Comparison of ENCODE assay signal across 8 cellular contexts in genomic region chr3:48400824-48401433, GRCh38. TPM values are rescaled to one million over a fixed set of nuclear protein-coding genes. Genes with fewer than 3 reads are reported as not detected.
DNase-seq lines count a peak whose midpoint lies in the region; ATAC-seq and TF ChIP-seq lines count a peak whose summit lies in the region.

No MANE protein-coding gene starts in this region.

- H3K9me3 ChIP-seq in colonic mucosa (no peaks in the 10 kb centered on the region), left lung (no peaks in the 10 kb centered on the region)

- peak; percentile 24 to 45 for DNase-seq in NCI-H2081 (lab: John Stamatoyannopoulos, UW)
- DNase-seq in NCI-H2081 treated with DMSO at 0.1 percent for 48 hours (lab: John Stamatoyannopoulos, UW), result no peak
- DNase-seq in NCI-H128 (lab: John Stamatoyannopoulos, UW; ENCODE audit: unreplicated experiment), result peak; percentile 27
- DNase-seq in activated CD4-positive, alpha-beta T cell treated with anti-CD3 and anti-CD28 coated beads for 1 hour, result peak; percentile 51
- peak; percentile 66 for DNase-seq in colonic mucosa
- DNase-seq in left lung, result peak in 1 of 2 donors; percentile 46
- peak; percentile 24 to 50 (median 30) for DNase-seq in stimulated activated CD4-positive, alpha-beta T cell treated with anti-CD3 and anti-CD28 coated beads, TNF-alpha, amount 100 ng/mL, for 4 hours (ENCODE audit: low read depth in 3 of 3)

- H3K27me3 ChIP-seq in colonic mucosa (no peaks in the 10 kb centered on the region), left lung (no peaks in the 10 kb centered on the region)

- TF ChIP-seq CTCF in colonic mucosa (IDR thresholded peaks at IDR 0.05), result peak; percentile 81
- peak; percentile 66 to 83 for TF ChIP-seq CTCF in left lung (IDR thresholded peaks at IDR 0.05)

- H3K27ac ChIP-seq in colonic mucosa (no peak overlapping the region), left lung (no peak overlapping the region)

- H3K4me3 ChIP-seq in colonic mucosa (no peak overlapping the region), left lung (no peak overlapping the region)

- no peaks in the 10 kb centered on the region for H3K36me3 ChIP-seq in colonic mucosa
- peaks cover 0 to 25% of the 10 kb centered on the region in 2 donors for H3K36me3 ChIP-seq in left lung

- no peak overlapping the region for H3K9ac ChIP-seq in colonic mucosa (ENCODE audit: low read depth in 2 of 2, low read length in 2 of 2)

- ATAC-seq in left lung (peak; percentile 76), HG03135 (IDR thresholded peaks at IDR 0.05; ENCODE audit: unreplicated experiment) (no peak)

- no peaks in the 10 kb centered on the region for H3K4me1 ChIP-seq in colonic mucosa
- H3K4me1 ChIP-seq in left lung, result peaks cover 0 to 10% of the 10 kb centered on the region in 2 donors

- intact Hi-C loops in colonic mucosa (cut with DNase I) (loop anchor here (2.0 to 10.0 kb wide), 3 partner anchors 36 to 146 kb away; no protein-coding TSS in a partner anchor), left lung (cut with DNase I) (loop anchor here in 1 of 2 donors (5.0 kb wide), 1 partner anchor 36 kb away; no protein-coding TSS in a partner anchor)

RNA-seq across cellular contexts. Expression of gene FBXW12, which starts 28.9 kb away (rescaled TPM):
- not detected for total RNA-seq in colonic mucosa
- total RNA-seq in left lung, result not detected

RNA-seq across cellular contexts. Expression of gene PLXNB1, which starts 29.0 kb away (rescaled TPM):
- 100 to 1,000 TPM in 1 of 2 donors, 10 to 100 TPM in 1; 70.6 to 131 TPM for total RNA-seq in colonic mucosa
- total RNA-seq in left lung, result 100 to 1,000 TPM in 1 of 2 donors, 10 to 100 TPM in 1; 65.0 to 128 TPM

RNA-seq across cellular contexts. Expression of gene CCDC51, which starts 39.0 kb away (rescaled TPM):
- total RNA-seq in colonic mucosa (10 to 100 TPM; 11.8 to 21.5 TPM), left lung (10 to 100 TPM; 13.4 to 14.7 TPM)

RNA-seq across cellular contexts. Expression of gene TMA7, which starts 39.1 kb away (rescaled TPM):
- total RNA-seq in colonic mucosa (100 to 1,000 TPM; 185 to 259 TPM), left lung (100 to 1,000 TPM; 174 to 211 TPM)

RNA-seq across cellular contexts. Expression of gene ATRIP, which starts 45.6 kb away (rescaled TPM):
- total RNA-seq in colonic mucosa (1 to 10 TPM; 3.2 to 8.6 TPM), left lung (1 to 10 TPM; 7.4 to 9.9 TPM)
